ENCODE assay signal across 27 cellular contexts in the genomic region with DNA sequence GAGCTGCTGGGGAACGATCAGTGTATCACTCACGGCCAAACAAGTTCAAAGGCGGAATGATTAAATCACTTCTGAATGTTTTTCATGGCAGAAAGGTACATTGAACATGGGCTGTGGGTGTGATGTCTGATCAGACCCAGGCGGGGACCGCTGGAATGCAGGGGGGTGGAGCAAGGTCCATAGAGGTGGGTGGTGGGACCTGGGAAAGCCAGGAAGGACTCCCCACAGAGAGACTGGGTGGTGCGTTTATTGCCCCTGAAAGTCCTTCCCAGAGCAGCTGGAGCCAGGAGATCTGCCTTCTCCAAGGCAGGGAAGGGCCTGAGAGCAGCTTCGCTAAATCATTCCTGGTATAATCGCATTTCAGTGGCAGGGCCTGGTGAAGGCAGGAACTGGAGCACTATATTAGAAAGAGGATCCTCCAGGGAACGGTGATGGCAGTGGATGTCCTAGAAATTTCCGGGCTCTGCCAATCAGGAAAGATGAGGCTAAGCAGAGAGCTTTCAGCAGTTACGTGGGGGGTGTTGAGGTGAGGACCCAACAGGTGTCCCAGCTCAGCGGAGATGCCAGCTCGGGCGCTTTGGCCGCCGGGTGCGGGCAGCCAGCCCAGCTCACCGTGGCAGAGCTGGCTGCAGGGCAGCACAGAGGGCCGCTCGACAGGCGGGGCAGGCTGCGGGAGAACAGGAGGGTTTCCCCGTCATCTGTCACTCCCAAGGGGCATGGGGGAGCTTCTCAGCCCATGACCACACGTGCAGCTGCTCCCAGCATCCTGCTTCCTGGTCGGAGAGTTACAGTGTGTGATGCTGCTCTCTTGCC.
DNase-seq lines count a peak whose midpoint lies in the region; ATAC-seq, FAIRE-seq and TF ChIP-seq lines count a peak whose summit lies in the region.
"Had no signal": no experiment of that assay in that cellular context is flagged by ENCODE, and none has a peak within 500 bp of the region (broad histone marks: within the 10 kb centered on the region; RNA-seq: fewer than 3 reads in every experiment).

No MANE protein-coding gene starts in this region.

- TF ChIP-seq POLR2A in HepG2 (IDR thresholded peaks at IDR 0.05; ENCODE audit: insufficient read depth in 1 of 2, low read depth in 2 of 2, low read length in 2 of 2): no peak

- DNase-seq in BE2C (peak; percentile 64), Daoy (ENCODE audit: low read depth) (peak; percentile 32), WTC11 (ENCODE audit: low spot score) (no peak), HepG2 (ENCODE audit: low spot score) (no peak), glomerular visceral epithelial cell (ENCODE audit: extremely low spot score) (no peak), NCI-H1048 (lab: John Stamatoyannopoulos, UW) (no peak), MM.1S (no peak)
- DNase-seq: activated CD4-positive, alpha-beta T cell treated with anti-CD3 and anti-CD28 coated beads for 36 hours; activated CD8-positive, alpha-beta T cell treated with anti-CD3 and anti-CD28 coated beads, Interleukin-2, amount 10 ng/mL, durations not matched to agents 7 days and 5 days; anterior cingulate cortex; Caco-2; foreskin melanocyte; H9; KG1; left colon; MG63; NCI-H146; NCI-H510A treated with DMSO at 0.1 percent for 48 hours; stimulated activated naive CD4-positive, alpha-beta T cell treated with Interleukin-2 at 50 U/mL for 16 hours; T-helper 2 cell had no signal

- H3K9me3 ChIP-seq in BE2C (no peaks in the 10 kb centered on the region), HepG2 (ENCODE audit: low read length) (no peaks in the 10 kb centered on the region), MM.1S (replicated peaks; ENCODE audit: insufficient read depth, low read length) (no peaks in the 10 kb centered on the region)
- H3K9me3 ChIP-seq: Caco-2, esophagus muscularis mucosa, MG63, prostate gland had no signal

- no peaks in the 10 kb centered on the region for H3K9me3 Mint-ChIP-seq in WTC11
- H3K9me3 Mint-ChIP-seq: H9 had no signal

- peaks cover 38% of the 10 kb centered on the region for H3K4me1 Mint-ChIP-seq in WTC11
- H3K4me1 Mint-ChIP-seq: activated CD4-positive, alpha-beta T cell treated with anti-CD3 and anti-CD28 coated beads for 36 hours; memory B cell had no signal

- H3K36me3 ChIP-seq in BE2C (no peaks in the 10 kb centered on the region), HepG2 (replicated peaks in 1 of 2; ENCODE audit: control insufficient read depth in 1 of 2, insufficient read depth in 2 of 2, low read length in 2 of 2) (peaks cover 12 to 13% of the 10 kb centered on the region in 2 experiments; a peak in 3 of 5 replicates), MM.1S (replicated peaks; ENCODE audit: insufficient read depth, low read length) (no peaks in the 10 kb centered on the region)
- H3K36me3 ChIP-seq: esophagus muscularis mucosa, MG63, prostate gland had no signal

- TF ChIP-seq EP300 in HepG2 (IDR thresholded peaks at IDR 0.05; ENCODE audit: low read depth in 2 of 2, low read length in 2 of 2): no peak
- no peak for TF ChIP-seq EP300 in HepG2 (CRISPR knock-in tag; IDR thresholded peaks at IDR 0.05; ENCODE audit: borderline replicate concordance)

- no peak overlapping the region for H3K4me3 Mint-ChIP-seq in WTC11
- H3K4me3 Mint-ChIP-seq: activated CD4-positive, alpha-beta T cell treated with anti-CD3 and anti-CD28 coated beads for 36 hours; activated CD8-positive, alpha-beta T cell treated with anti-CD3 and anti-CD28 coated beads, Interleukin-2, amount 10 ng/mL, durations not matched to agents 7 days and 5 days; activated naive CD8-positive, alpha-beta T cell; memory B cell had no signal

- H3K27ac Mint-ChIP-seq in WTC11: peak overlapping the region; percentile 74
- H3K27ac Mint-ChIP-seq: activated CD4-positive, alpha-beta T cell treated with anti-CD3 and anti-CD28 coated beads for 36 hours; activated CD8-positive, alpha-beta T cell treated with anti-CD3 and anti-CD28 coated beads, Interleukin-2, amount 10 ng/mL, durations not matched to agents 7 days and 5 days; activated naive CD8-positive, alpha-beta T cell; memory B cell had no signal

- H3K36me3 Mint-ChIP-seq in WTC11: peaks cover 7% of the 10 kb centered on the region; the same call in 1 of the 2 replicates
- H3K36me3 Mint-ChIP-seq: activated naive CD8-positive, alpha-beta T cell; memory B cell had no signal

- no peak for ATAC-seq in WTC11
- no peak for ATAC-seq in HepG2
- no peak for ATAC-seq in HG02885 (IDR thresholded peaks at IDR 0.05; ENCODE audit: poor library complexity, unreplicated experiment)
- ATAC-seq: activated CD4-positive, alpha-beta T cell treated with anti-CD3 and anti-CD28 coated beads for 36 hours; activated CD8-positive, alpha-beta T cell treated with anti-CD3 and anti-CD28 coated beads, Interleukin-2, amount 10 ng/mL, durations not matched to agents 7 days and 5 days; left colon had no signal

- TF ChIP-seq CTCF in BE2C (IDR thresholded peaks at IDR 0.05; ENCODE audit: low read depth, low read length): no peak
- no peak for TF ChIP-seq CTCF in WTC11 (IDR thresholded peaks at IDR 0.05)
- no peak for TF ChIP-seq CTCF in HepG2 (CRISPR knock-in tag; IDR thresholded peaks at IDR 0.05)
- no peak for TF ChIP-seq CTCF in MM.1S (IDR thresholded peaks at IDR 0.05; ENCODE audit: low read length)

- H3K27me3 ChIP-seq in BE2C (no peaks in the 10 kb centered on the region), HepG2 (ENCODE audit: control insufficient read depth in 1 of 2, insufficient read depth in 2 of 2, low read length in 2 of 2) (no peaks in the 10 kb centered on the region), MM.1S (replicated peaks; ENCODE audit: insufficient read depth, low read length) (peaks cover 88% of the 10 kb centered on the region)
- H3K27me3 ChIP-seq: hepatocyte, MG63 had no signal

- H2AFZ ChIP-seq in HepG2 (ENCODE audit: low read length) (no peak overlapping the region), MM.1S (ENCODE audit: low read length) (no peak overlapping the region)
- H2AFZ ChIP-seq: hepatocyte had no signal

- no peak overlapping the region for H3K27ac ChIP-seq in HepG2 (ENCODE audit: extremely low read length, insufficient read depth, low read length)
- no peak overlapping the region for H3K27ac ChIP-seq in MM.1S (ENCODE audit: low read length)
- H3K27ac ChIP-seq: esophagus muscularis mucosa, hepatocyte, prostate gland had no signal

- no TSS peak for BruUV-seq in HepG2 (replicated peaks; lab: Mats Ljungman, UMichigan)

- POLR2A ChIA-PET in WTC11 (lab: Charles Lee): no interaction called here
- POLR2A ChIA-PET in HepG2 (lab: Yijun Ruan, JAX): no interaction called here

- no peak overlapping the region for H3K9ac ChIP-seq in HepG2 (ENCODE audit: insufficient read depth, low read depth, low read length)
- H3K9ac ChIP-seq in MM.1S (ENCODE audit: low read length): no peak overlapping the region

- H3F3A ChIP-seq in MM.1S (ENCODE audit: insufficient read depth, low read length): no peaks in the 10 kb centered on the region

- H3K79me2 ChIP-seq in HepG2 (ENCODE audit: insufficient read depth, low read length) (no peaks in the 10 kb centered on the region), MM.1S (ENCODE audit: low read length) (no peaks in the 10 kb centered on the region)
- H3K79me2 ChIP-seq: hepatocyte had no signal

- H4K20me1 ChIP-seq in HepG2 (ENCODE audit: insufficient read depth, low read length): peaks cover 7% of the 10 kb centered on the region; the same call in 1 of the 2 replicates
- no peaks in the 10 kb centered on the region for H4K20me1 ChIP-seq in MM.1S (ENCODE audit: insufficient read depth, low read length)

- H3K27me3 Mint-ChIP-seq in WTC11 (ENCODE audit: low read depth): no peaks in the 10 kb centered on the region

- CTCF ChIA-PET in WTC11 (lab: Charles Lee): interaction anchor here (1.2 kb wide), 1 partner anchor 166 kb away, joined by 3 read pairs; no protein-coding TSS in a partner anchor
- CTCF ChIA-PET in HepG2 (lab: Yijun Ruan, JAX; ENCODE audit: low intra/inter-chr PET ratio, low total read pairs): no interaction called here

- H3K4me3 ChIP-seq in BE2C (ENCODE audit: low read depth, low read length) (peak overlapping the region; percentile 62), HepG2 (replicated peaks in 1 of 3; ENCODE audit: insufficient read depth in 1 of 3, low read depth in 2 of 3, low read length in 3 of 3) (no peak overlapping the region), MM.1S (ENCODE audit: low read length) (no peak overlapping the region)
- H3K4me3 ChIP-seq: esophagus muscularis mucosa, hepatocyte, MG63, prostate gland had no signal

- H3K9me2 ChIP-seq in MM.1S (replicated peaks; ENCODE audit: insufficient read depth, low read length): no peaks in the 10 kb centered on the region

- H3K4me1 ChIP-seq in BE2C (peaks cover 16% of the 10 kb centered on the region), HepG2 (ENCODE audit: insufficient read depth, low read length) (peaks cover 24% of the 10 kb centered on the region), MM.1S (ENCODE audit: low read length) (no peaks in the 10 kb centered on the region)
- H3K4me1 ChIP-seq: Caco-2, esophagus muscularis mucosa, prostate gland had no signal

- WGBS in HepG2 (ENCODE audit: low lambda C conversion rate): 93% methylated on average over 16 of the region's 25 CpGs

- H3K4me2 ChIP-seq in HepG2 (ENCODE audit: low read depth, low read length) (no peak overlapping the region), MM.1S (ENCODE audit: low read depth, low read length) (no peak overlapping the region)
- H3K4me2 ChIP-seq: hepatocyte had no signal

- intact Hi-C loops in HepG2 (cut with micrococcal nuclease; ENCODE audit: unreplicated experiment): no loop called here

- no peak for FAIRE-seq in HepG2 (lab: Jason Lieb, UNC)
- FAIRE-seq: GM12891 had no signal

- no peak for TF ChIP-seq RAD21 in HepG2 (CRISPR knock-in tag; IDR thresholded peaks at IDR 0.05)

- in situ Hi-C loops in HepG2 (cut with HindIII; ENCODE audit: extremely low pct_ligation_motif_present, low pct_unique_long_range_greater_than_20kb): no loop called here

TF ChIP-seq in WTC11, 78 proteins besides CTCF, POLR2A, EP300 and RAD21 (continues in another document):
- TF ChIP-seq GRHL2 (CRISPR knock-in tag; IDR thresholded peaks at IDR 0.05; ENCODE audit: insufficient replicate concordance, severe bottlenecking) (no peak), NFE2L1 (CRISPR knock-in tag; IDR thresholded peaks at IDR 0.05) (no peak), MYBL2 (CRISPR knock-in tag; IDR thresholded peaks at IDR 0.05) (no peak)

TF ChIP-seq in HepG2, 621 proteins besides CTCF, POLR2A, EP300 and RAD21:
- TF ChIP-seq MAZ (IDR thresholded peaks at IDR 0.05; ENCODE audit: borderline replicate concordance, low read depth, low read length): no peak
- no peak for TF ChIP-seq MAZ (CRISPR knock-in tag; IDR thresholded peaks at IDR 0.05; ENCODE audit: low read depth)
- TF ChIP-seq ZKSCAN5 (CRISPR knock-in tag; IDR thresholded peaks at IDR 0.05): no peak
- TF ChIP-seq AGO2 (optimal IDR thresholded peaks at IDR 0.05; ENCODE audit: low read depth, low read length): peak; percentile 16

Comparison
In these comparisons a context has a peak if more than half of its experiments do, and no peak if none do; other contexts are left out.
1. DNase-seq: peak in BE2C (single experiment) and Daoy (single experiment); none in WTC11 (single experiment), HepG2 (single experiment), glomerular visceral epithelial cell (single experiment), NCI-H1048 (single experiment) and MM.1S (single experiment).